ENCODE assay signal across 1 cellular context in the genomic region with DNA sequence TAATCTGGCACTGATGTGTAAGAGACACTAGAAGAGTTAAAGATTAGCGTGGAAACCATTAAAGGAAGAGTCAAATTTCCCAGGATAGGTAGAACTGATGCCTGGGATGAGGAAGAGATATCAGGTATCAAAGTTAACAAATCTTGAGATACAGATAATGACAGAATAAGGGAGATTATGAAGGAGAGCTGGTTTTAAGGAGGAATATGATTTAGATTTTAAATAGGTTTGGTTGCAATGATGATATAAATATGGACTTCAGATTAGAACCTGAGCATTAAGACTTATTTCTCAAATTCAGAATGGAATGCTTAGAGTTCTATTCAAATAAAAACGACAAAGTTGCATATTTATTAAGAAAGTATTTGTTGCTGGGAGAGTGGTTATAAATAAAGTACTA.
TF ChIP-seq lines count a peak whose summit lies in the region.

No MANE protein-coding gene starts in this region.

TF ChIP-seq in SK-N-SH, 30 proteins besides CTCF, POLR2A, EP300 and RAD21 (continued from another document):
- no peak for TF ChIP-seq MAX (IDR thresholded peaks at IDR 0.05; ENCODE audit: low read depth)
- TF ChIP-seq RXRA (IDR thresholded peaks at IDR 0.05; ENCODE audit: borderline replicate concordance, low read depth): no peak
- no peak for TF ChIP-seq TEAD4 (IDR thresholded peaks at IDR 0.05; ENCODE audit: borderline replicate concordance, insufficient read depth)
- TF ChIP-seq MEF2A (IDR thresholded peaks at IDR 0.05; ENCODE audit: borderline replicate concordance, low read depth): no peak
- TF ChIP-seq TCF12 (IDR thresholded peaks at IDR 0.05): no peak
